In the genomic region with DNA sequence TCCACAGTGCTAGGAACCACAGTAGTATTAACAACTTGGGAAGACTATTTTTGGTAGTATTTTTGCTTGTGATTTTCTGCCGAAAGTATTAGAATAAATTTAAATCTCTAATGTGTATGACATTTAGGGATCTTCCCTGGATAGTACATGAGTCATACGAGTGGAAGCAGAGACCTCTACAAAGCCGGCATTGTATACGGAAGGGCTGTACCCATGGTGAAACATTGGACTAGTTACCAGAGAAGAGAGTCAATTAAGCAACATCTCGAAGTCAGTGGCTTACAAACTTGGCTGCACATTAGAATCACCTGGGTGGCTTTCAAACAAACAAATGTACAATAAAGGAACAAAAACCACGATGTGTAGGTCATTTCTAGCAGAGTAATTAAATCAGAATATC, we compare ENCODE assay signal across 21 cellular contexts.
"Had no signal": no experiment of that assay in that cellular context is flagged by ENCODE, and none has a peak within 500 bp of the region (broad histone marks: within the 10 kb centered on the region; RNA-seq: fewer than 3 reads in every experiment).

No MANE protein-coding gene starts in this region.

- DNase-seq: activated B cell treated with CpG ODN at 0.5 μM for 24 hours; activated CD4-positive, alpha-beta T cell treated with anti-CD3 and anti-CD28 coated beads, Interleukin-2, amount 50 U/mL, for 1 hour; activated CD8-positive, alpha-beta T cell treated with anti-CD3 and anti-CD28 coated beads for 36 hours; activated gamma-delta T cell treated with Interleukin-2 at 50 U/mL for 16 hours; activated naive CD8-positive, alpha-beta T cell treated with anti-CD3 and anti-CD28 coated beads, Interleukin-2, amount 50 U/mL, for 24 hours; activated T-cell treated with anti-CD3 and anti-CD28 coated beads, Interleukin-2, amount 50 U/mL, for 4 hours; caudate nucleus; cortex of kidney; effector memory CD8-positive, alpha-beta T cell; heart right ventricle; left lung; lower lobe of right lung; mucosa of descending colon; posterior cingulate gyrus; right cardiac atrium; spleen; stimulated activated naive CD4-positive, alpha-beta T cell; tibial artery had no signal

- H3K27me3 ChIP-seq: heart right ventricle, left lung, spleen, suprapubic skin, tibial artery had no signal

- H3K4me1 ChIP-seq: heart right ventricle, left lung, lower lobe of right lung, spleen, suprapubic skin, tibial artery had no signal

- H3K36me3 ChIP-seq: heart right ventricle, left lung, lower lobe of right lung, spleen, suprapubic skin, tibial artery had no signal

- H3K4me3 ChIP-seq: heart right ventricle, left lung, lower lobe of right lung, mucosa of descending colon, spleen, suprapubic skin, tibial artery had no signal

- ATAC-seq: activated CD8-positive, alpha-beta T cell treated with anti-CD3 and anti-CD28 coated beads for 36 hours; activated naive CD8-positive, alpha-beta T cell treated with anti-CD3 and anti-CD28 coated beads, Interleukin-2, amount 50 U/mL, for 24 hours; activated T-cell treated with anti-CD3 and anti-CD28 coated beads, Interleukin-2, amount 50 U/mL, for 4 hours; activated T-helper 17 cell treated with anti-CD3 and anti-CD28 coated beads, Interleukin-2, amount 50 U/mL, for 72 hours; effector memory CD8-positive, alpha-beta T cell; heart right ventricle; left lung; lower lobe of right lung; mucosa of descending colon; natural killer cell treated with Interleukin-12 subunit alpha and Interleukin-12 subunit beta and Interleukin-15 and Interleukin-18, amount 100 ng/mL, for 72 hours; right cardiac atrium had no signal

- H3K9me3 ChIP-seq: lower lobe of right lung, mucosa of descending colon, suprapubic skin, tibial artery had no signal

- H3K27ac ChIP-seq: heart right ventricle, left lung, lower lobe of right lung, spleen, suprapubic skin, tibial artery had no signal
